Comparison of ENCODE assay signal across 8 cellular contexts in the genomic region with DNA sequence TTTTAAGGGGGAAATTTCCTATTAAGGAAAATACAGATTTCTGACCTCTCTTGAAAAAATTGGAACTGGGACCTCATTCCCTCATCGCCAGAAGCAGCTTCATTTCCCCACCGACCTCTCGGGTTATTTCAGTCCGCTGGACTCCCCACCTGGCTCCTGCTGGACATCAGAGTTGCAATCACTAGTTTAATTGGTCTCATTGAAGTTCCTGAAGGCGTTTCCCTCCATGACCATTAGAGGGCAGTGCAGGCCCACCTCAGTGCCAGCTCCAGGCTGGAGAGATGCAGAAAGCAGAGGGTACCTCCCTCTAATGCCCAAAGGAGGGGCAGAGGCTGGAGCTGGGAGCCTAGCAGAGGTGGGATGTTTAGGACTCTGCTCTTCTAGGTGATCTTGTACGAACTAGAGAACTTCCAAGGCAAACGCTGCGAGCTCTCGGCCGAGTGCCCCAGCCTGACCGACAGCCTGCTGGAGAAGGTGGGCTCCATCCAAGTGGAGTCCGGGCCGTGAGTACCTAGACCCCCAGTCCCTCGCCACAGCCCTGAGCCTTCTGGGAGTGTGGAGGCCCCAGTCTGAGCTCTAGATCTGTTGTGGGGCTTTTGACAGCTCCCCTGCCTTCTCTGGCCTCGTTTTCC. TPM values are rescaled to one million over a fixed set of nuclear protein-coding genes. Genes with fewer than 3 reads are reported as not detected.
DNase-seq lines count a peak whose midpoint lies in the region; ATAC-seq and TF ChIP-seq lines count a peak whose summit lies in the region.

No MANE protein-coding gene starts in this region.

- H3K79me2 ChIP-seq in MM.1S (ENCODE audit: low read length) = no peaks in the 10 kb centered on the region

- no peak overlapping the region for H3K9ac ChIP-seq in MM.1S (ENCODE audit: low read length)

- H3K27me3 ChIP-seq in MM.1S (replicated peaks; ENCODE audit: insufficient read depth, low read length) = peaks cover 72% of the 10 kb centered on the region
- no peaks in the 10 kb centered on the region for H3K27me3 ChIP-seq in right cardiac atrium (ENCODE audit: control insufficient read depth, insufficient read depth)
- no peaks in the 10 kb centered on the region for H3K27me3 ChIP-seq in sigmoid colon

- H2AFZ ChIP-seq in MM.1S (ENCODE audit: low read length) = no peak overlapping the region

- TF ChIP-seq CTCF in MM.1S (IDR thresholded peaks at IDR 0.05; ENCODE audit: low read length) (peak; percentile 87), sigmoid colon (IDR thresholded peaks at IDR 0.05) (peak; percentile 9 to 91 (median 56))

- H3K27ac ChIP-seq in MM.1S (ENCODE audit: low read length) (no peak overlapping the region), right cardiac atrium (ENCODE audit: low read length) (no peak overlapping the region), sigmoid colon (no peak overlapping the region)

- TF ChIP-seq EP300 in sigmoid colon (IDR thresholded peaks at IDR 0.05) = no peak

- no peak overlapping the region for H3K4me2 ChIP-seq in MM.1S (ENCODE audit: low read depth, low read length)

- no peak for TF ChIP-seq POLR2A in sigmoid colon (IDR thresholded peaks at IDR 0.05)

- ATAC-seq in right cardiac atrium = peak; percentile 27 to 56
- no peak for ATAC-seq in GM19452 (IDR thresholded peaks at IDR 0.05; ENCODE audit: unreplicated experiment)

- no peaks in the 10 kb centered on the region for H3K9me3 ChIP-seq in MM.1S (replicated peaks; ENCODE audit: insufficient read depth, low read length)
- H3K9me3 ChIP-seq in right cardiac atrium (ENCODE audit: control insufficient read depth, low read length) = no peaks in the 10 kb centered on the region
- H3K9me3 ChIP-seq in sigmoid colon = no peaks in the 10 kb centered on the region

- DNase-seq in Daoy (ENCODE audit: low read depth) (peak; percentile 57), MM.1S (peak; percentile 50), T follicular helper cell (ENCODE audit: low read depth) (peak; percentile 45), amniotic epithelial cell (ENCODE audit: low read depth) (peak; percentile 37), right cardiac atrium (peak in 1 of 3 donors; percentile 51), sigmoid colon (no peak), posterior vena cava (ENCODE audit: low spot score) (no peak)

- intact Hi-C loops in right cardiac atrium (cut with DNase I) = no loop called here
- intact Hi-C loops in sigmoid colon (cut with DNase I) = loop anchor here (10.0 kb wide), 1 partner anchor 572 kb away; no protein-coding TSS in a partner anchor
- intact Hi-C loops in posterior vena cava (cut with DNase I) = no loop called here

- H3F3A ChIP-seq in MM.1S (ENCODE audit: insufficient read depth, low read length) = no peaks in the 10 kb centered on the region

- 55% methylated on average over 15 of the region's 15 CpGs for WGBS in right cardiac atrium
- 56 to 57% methylated on average over 15 of the region's 15 CpGs for WGBS in sigmoid colon, 2 donors

- no peaks in the 10 kb centered on the region for H3K9me2 ChIP-seq in MM.1S (replicated peaks; ENCODE audit: insufficient read depth, low read length)

- H3K4me3 ChIP-seq in MM.1S (ENCODE audit: low read length) (no peak overlapping the region), right cardiac atrium (ENCODE audit: low read length) (no peak overlapping the region), sigmoid colon (no peak overlapping the region)

- no peaks in the 10 kb centered on the region for H4K20me1 ChIP-seq in MM.1S (ENCODE audit: insufficient read depth, low read length)

- no peaks in the 10 kb centered on the region for H3K4me1 ChIP-seq in MM.1S (ENCODE audit: low read length)
- H3K4me1 ChIP-seq in right cardiac atrium (ENCODE audit: control insufficient read depth, insufficient read depth, low read length) = no peaks in the 10 kb centered on the region
- H3K4me1 ChIP-seq in sigmoid colon = no peaks in the 10 kb centered on the region

- H3K36me3 ChIP-seq in MM.1S (replicated peaks; ENCODE audit: insufficient read depth, low read length) (no peaks in the 10 kb centered on the region), sigmoid colon (no peaks in the 10 kb centered on the region)

RNA-seq across cellular contexts. Expression of gene CRYBB3, which starts 2.7 kb away (rescaled TPM):
- total RNA-seq in Daoy (2014; rRNA removed; shearing (Covaris generic)) = not detected in 2 replicates
- total RNA-seq in right cardiac atrium = not detected
- 0.11 TPM for polyA plus RNA-seq in right cardiac atrium
- total RNA-seq in sigmoid colon = not detected
- 1 to 10 TPM in 1 of 3 donors, under 1 TPM in 1, not detected in 1; 0.67 to 1.4 TPM for polyA plus RNA-seq in sigmoid colon
- not detected for total RNA-seq in posterior vena cava

RNA-seq across cellular contexts. Expression of gene CRYBB2, which starts 17.0 kb away (rescaled TPM):
- not detected in 2 replicates for total RNA-seq in Daoy (2014; rRNA removed; shearing (Covaris generic))
- total RNA-seq in right cardiac atrium (not detected), sigmoid colon (1 to 10 TPM in 1 of 4 donors, not detected in 3; 1.1 TPM), posterior vena cava (not detected)
- polyA plus RNA-seq in right cardiac atrium (not detected), sigmoid colon (under 1 TPM in 1 of 3 donors, not detected in 2; 0.32 TPM)

Comparison
In these comparisons a context has a peak if more than half of its experiments do, and no peak if none do; other contexts are left out.
1. DNase-seq: peak in Daoy (single experiment), MM.1S (single experiment), T follicular helper cell (single experiment) and amniotic epithelial cell (single experiment); none in sigmoid colon (single experiment) and posterior vena cava (single experiment).